In genomic region chr6:131107166-131107565, GRCh38 we compare ENCODE assay signal across 14 cellular contexts. TPM values are rescaled to one million over a fixed set of nuclear protein-coding genes. Genes with fewer than 3 reads are reported as not detected.
DNase-seq lines count a peak whose midpoint lies in the region; TF ChIP-seq lines count a peak whose summit lies in the region.
"Had no signal": no experiment of that assay in that cellular context is flagged by ENCODE, and none has a peak within 500 bp of the region (broad histone marks: within the 10 kb centered on the region; RNA-seq: fewer than 3 reads in every experiment).

No MANE protein-coding gene starts in this region.

- intact Hi-C loops in ascending aorta (cut with DNase I): no loop called here

- H3K36me3 Mint-ChIP-seq in nephron (ENCODE audit: low read depth): no peaks in the 10 kb centered on the region
- H3K36me3 Mint-ChIP-seq: natural killer cell had no signal

- H3K4me3 ChIP-seq in ascending aorta: no peak overlapping the region

- peak overlapping the region; percentile 3 to 27 (median 12) for H3K27ac Mint-ChIP-seq in nephron
- H3K27ac Mint-ChIP-seq: natural killer cell had no signal

- no peak overlapping the region for H3K27ac ChIP-seq in ascending aorta
- H3K27ac ChIP-seq: HL-60 had no signal

- in situ Hi-C loops in Caki2 (cut with HindIII; ENCODE audit: low pct_unique_long_range_greater_than_20kb, low sequenced_read_pairs): no loop called here

- no peaks in the 10 kb centered on the region for H3K9me3 Mint-ChIP-seq in nephron
- H3K9me3 Mint-ChIP-seq: natural killer cell had no signal

- peak; percentile 19 for DNase-seq in Caki2 (ENCODE audit: low read depth)
- peak; percentile 35 for DNase-seq in LHCN-M2 (ENCODE audit: low read depth)
- DNase-seq in dermis blood vessel endothelial cell: peak; percentile 54
- no peak for DNase-seq in NCI-H82 treated with DMSO at 0.1 percent for 48 hours (lab: John Stamatoyannopoulos, UW; ENCODE audit: unreplicated experiment)
- no peak for DNase-seq in ascending aorta (ENCODE audit: low spot score in 2 of 2)
- DNase-seq in stimulated activated CD4-positive, alpha-beta T cell treated with anti-CD3 and anti-CD28 coated beads, Interleukin-2, amount 100 ng/mL, for 24 hours: no peak
- DNase-seq in HuH-7.5 (ENCODE audit: low spot score): no peak
- DNase-seq: activated naive CD4-positive, alpha-beta T cell treated with anti-CD3 and anti-CD28 coated beads, Interleukin-2, amount 50 U/mL, for 16 hours; natural killer cell; NK-92 treated with Interleukin-12 subunit alpha and Interleukin-12 subunit beta, amount 100 ng/mL, for 24 hours; stimulated activated CD8-positive, alpha-beta memory T cell treated with anti-CD3 and anti-CD28 coated beads, Interleukin-4, amount 100 ng/mL, for 48 hours; T-helper 1 cell had no signal

- no peaks in the 10 kb centered on the region for H3K27me3 Mint-ChIP-seq in nephron (ENCODE audit: low read depth)

- no peaks in the 10 kb centered on the region for H3K36me3 ChIP-seq in ascending aorta

- peaks cover 10% of the 10 kb centered on the region for H3K4me1 Mint-ChIP-seq in nephron
- H3K4me1 Mint-ChIP-seq: natural killer cell had no signal

- TF ChIP-seq CTCF in nephron (IDR thresholded peaks at IDR 0.05; ENCODE audit: unreplicated experiment in 3 of 3) (no peak), ascending aorta (IDR thresholded peaks at IDR 0.05) (no peak)

- no peaks in the 10 kb centered on the region for H3K27me3 ChIP-seq in ascending aorta

- H3K4me3 Mint-ChIP-seq in nephron: no peak overlapping the region
- H3K4me3 Mint-ChIP-seq: natural killer cell had no signal

- no peaks in the 10 kb centered on the region for H3K9me3 ChIP-seq in ascending aorta

- H3K4me1 ChIP-seq in ascending aorta: no peaks in the 10 kb centered on the region

RNA-seq across cellular contexts. Expression of gene AKAP7, which starts 28.1 kb away (rescaled TPM):
- 12.8 and 15.4 TPM in 2 replicates for total RNA-seq in Caki2 (2014; rRNA removed; shearing (Covaris generic); ENCODE audit: low replicate concordance)
- total RNA-seq in LHCN-M2 (2014; rRNA removed) (5.4 and 6.8 TPM in 2 replicates), dermis blood vessel endothelial cell (2.6 and 3.1 TPM in 2 replicates), ascending aorta (1.3 TPM)
- 1.9 TPM for polyA plus RNA-seq in LHCN-M2 (2012)

RNA-seq across cellular contexts. Expression of gene EPB41L2, which starts 44.1 kb away (rescaled TPM):
- 37.9 and 66.1 TPM in 2 replicates for total RNA-seq in Caki2 (2014; rRNA removed; shearing (Covaris generic); ENCODE audit: low replicate concordance)
- total RNA-seq in LHCN-M2 (2014; rRNA removed) (18.1 and 26.2 TPM in 2 replicates), dermis blood vessel endothelial cell (94.4 and 200 TPM in 2 replicates), ascending aorta (163 TPM)
- 28.0 TPM for polyA plus RNA-seq in LHCN-M2 (2012)

Comparison
In these comparisons a context has a peak if more than half of its experiments do, and no peak if none do; other contexts are left out.
1. DNase-seq: peak in Caki2 (single experiment), LHCN-M2 (single experiment) and dermis blood vessel endothelial cell (single experiment); none in NCI-H82 treated with DMSO at 0.1 percent for 48 hours (single experiment), ascending aorta (0 of 2), stimulated activated CD4-positive, alpha-beta T cell treated with anti-CD3 and anti-CD28 coated beads, Interleukin-2, amount 100 ng/mL, for 24 hours (0 of 2) and HuH-7.5 (single experiment).